ENCODE assay signal across 39 cellular contexts in genomic region chr11:56251954-56252353, GRCh38. TPM values are rescaled to one million over a fixed set of nuclear protein-coding genes. Genes with fewer than 3 reads are reported as not detected.
"Had no signal": no experiment of that assay in that cellular context is flagged by ENCODE, and none has a peak within 500 bp of the region (broad histone marks: within the 10 kb centered on the region; RNA-seq: fewer than 3 reads in every experiment).

TSS of gene OR5T3 (plus strand) at chr11:56252254. CDS start at chr11:56252254, 0 bp downstream.

- H3K9me3 ChIP-seq: adrenal gland, ascending aorta, body of pancreas had no signal

- DNase-seq: activated effector memory CD4-positive, alpha-beta T cell treated with anti-CD3 and anti-CD28 coated beads, Interleukin-2, amount 50 U/mL, for 16 hours; activated effector memory CD4-positive, alpha-beta T cell treated with Interleukin-2 at 50 U/mL for 16 hours; activated gamma-delta T cell; activated gamma-delta T cell treated with Interleukin-2 at 50 U/mL for 16 hours; activated naive CD4-positive, alpha-beta T cell; activated naive CD4-positive, alpha-beta T cell treated with anti-CD3 and anti-CD28 coated beads for 36 hours; activated naive CD4-positive, alpha-beta T cell treated with anti-CD3 and anti-CD28 coated beads, Interleukin-2, amount 10 ng/mL, durations not matched to agents 7 days and 5 days; activated naive CD4-positive, alpha-beta T cell treated with anti-CD3 and anti-CD28 coated beads, Interleukin-2, amount 50 U/mL, for 16 hours; activated naive CD4-positive, alpha-beta T cell treated with Interleukin-2 at 50 U/mL for 16 hours; activated naive CD8-positive, alpha-beta T cell treated with anti-CD3 and anti-CD28 coated beads for 36 hours; activated naive CD8-positive, alpha-beta T cell treated with anti-CD3 and anti-CD28 coated beads, Interleukin-2, amount 10 ng/mL, durations not matched to agents 7 days and 5 days; activated naive CD8-positive, alpha-beta T cell treated with anti-CD3 and anti-CD28 coated beads, Interleukin-2, amount 50 U/mL, for 24 hours; activated T-cell treated with anti-CD3 and anti-CD28 coated beads, Interleukin-2, amount 50 U/mL, for 24 hours; activated T-cell treated with anti-CD3 and anti-CD28 coated beads, Interleukin-2, amount 50 U/mL, for 4 hours; activated T-cell treated with anti-CD3 and anti-CD28 coated beads, Interleukin-2, amount 50 U/mL, for 48 hours; activated T-cell treated with anti-CD3 and anti-CD28 coated beads, Interleukin-2, amount 50 U/mL, for 72 hours; adrenal gland; amniotic stem cell; amygdala; anterior cingulate cortex; aorta; body of pancreas; brain microvascular endothelial cell; caudate nucleus; central memory CD4-positive, alpha-beta T cell; cerebellar nuclear complex had no signal

- FAIRE-seq: astrocyte, bronchial epithelial cell had no signal

- H3K27ac ChIP-seq: adrenal gland, ascending aorta, body of pancreas, brain microvascular endothelial cell, breast epithelium, cardiac muscle cell had no signal

- H3K4me1 ChIP-seq: adrenal gland, ascending aorta, body of pancreas, breast epithelium had no signal

- H3K36me3 ChIP-seq: adrenal gland, ascending aorta, brain microvascular endothelial cell, breast epithelium, cardiac muscle cell had no signal

- H3K4me3 ChIP-seq: adrenal gland, ascending aorta, body of pancreas, breast epithelium, cardiac muscle cell had no signal

- H3K27me3 ChIP-seq: adrenal gland, ascending aorta, body of pancreas, brain microvascular endothelial cell, breast epithelium, cardiac muscle cell had no signal

RNA-seq across cellular contexts. Expression of gene OR5T3, which starts in this region (rescaled TPM):
- total RNA-seq: activated naive CD4-positive, alpha-beta T cell treated with anti-CD3 and anti-CD28 coated beads for 36 hours; activated naive CD4-positive, alpha-beta T cell treated with anti-CD3 and anti-CD28 coated beads, Interleukin-2, amount 50 U/mL, for 72 hours; activated naive CD8-positive, alpha-beta T cell treated with anti-CD3 and anti-CD28 coated beads for 36 hours; activated naive CD8-positive, alpha-beta T cell treated with anti-CD3 and anti-CD28 coated beads, Interleukin-2, amount 10 ng/mL, durations not matched to agents 7 days and 5 days; activated T-cell treated with anti-CD3 and anti-CD28 coated beads, Interleukin-2, amount 50 U/mL, for 4 hours; activated T-cell treated with anti-CD3 and anti-CD28 coated beads, Interleukin-2, amount 50 U/mL, for 72 hours; activated T-helper 1 cell treated with anti-CD3 and anti-CD28 coated beads, Interleukin-12 subunit alpha, Interleukin-12 subunit beta, Interleukin-2, Interleukin-4 antibody, amounts not matched to agents 30 ng/mL and 10 ng/mL and 1 ng/mL, durations not matched to agents 14 hours and 24 hours and 36 hours; activated T-helper 17 cell treated with anti-CD3 and anti-CD28 coated beads, Interleukin-2, amount 50 U/mL, for 72 hours; activated T-helper 2 cell treated with anti-CD3 and anti-CD28 coated beads, Interferon-gamma antibody, Interleukin-2, Interleukin-4, amounts not matched to agents 10 μg/mL and 5 μg/mL and 100 μg/mL, durations not matched to agents 14 hours and 24 hours and 36 hours; adrenal gland; aorta; ascending aorta; astrocyte; body of pancreas; breast epithelium; bronchial epithelial cell; cardiac muscle cell; cardiac septum; cerebellum; chondrocyte had no signal
- polyA plus RNA-seq: adipose tissue, adrenal gland, aorta, cardiac muscle cell had no signal
